ENCODE assay signal across 22 cellular contexts in genomic region chr13:74153316-74153715, GRCh38. TPM values are rescaled to one million over a fixed set of nuclear protein-coding genes. Genes with fewer than 3 reads are reported as not detected.
DNase-seq lines count a peak whose midpoint lies in the region; ATAC-seq, FAIRE-seq and TF ChIP-seq lines count a peak whose summit lies in the region.
"Had no signal": no experiment of that assay in that cellular context is flagged by ENCODE, and none has a peak within 500 bp of the region (broad histone marks: within the 10 kb centered on the region; RNA-seq: fewer than 3 reads in every experiment).

No MANE protein-coding gene starts in this region.

- no TSS peak for BruUV-seq in MCF 10A (replicated peaks; lab: Mats Ljungman, UMichigan)

- H4K20me1 ChIP-seq in H1 (replicated peaks in 1 of 2; ENCODE audit: control insufficient read depth in 1 of 2, insufficient read depth in 2 of 2, low read length in 2 of 2), result no peaks in the 10 kb centered on the region

- no peak overlapping the region for H4K8ac ChIP-seq in H1 (ENCODE audit: extremely low read depth, insufficient read depth, low read length)

- H3K4me1 Mint-ChIP-seq in MCF 10A (ENCODE audit: insufficient read depth, unreplicated experiment), result peaks cover 11% of the 10 kb centered on the region

- no peak overlapping the region for H2BK120ac ChIP-seq in H1 (replicated peaks; ENCODE audit: low read depth, low read length)

- H3K4me1 ChIP-seq in breast epithelium, result no peaks in the 10 kb centered on the region
- H3K4me1 ChIP-seq in H1 (replicated peaks in 1 of 4; ENCODE audit: control insufficient read depth in 3 of 4, insufficient read depth in 4 of 4, low read length in 3 of 4), result no peaks in the 10 kb centered on the region; a peak in 1 of 7 replicates
- H3K4me1 ChIP-seq in small intestine (ENCODE audit: control insufficient read depth in 2 of 2, insufficient read depth in 1 of 2, low read depth in 1 of 2, low read length in 1 of 2), result no peaks in the 10 kb centered on the region
- H3K4me1 ChIP-seq: Caco-2, Peyer's patch had no signal

- H3K9me3 ChIP-seq in breast epithelium (no peaks in the 10 kb centered on the region), H1 (ENCODE audit: insufficient read depth in 2 of 2, low read depth in 1 of 2, low read length in 1 of 2) (no peaks in the 10 kb centered on the region), small intestine (ENCODE audit: control insufficient read depth, low read depth) (no peaks in the 10 kb centered on the region)
- H3K9me3 ChIP-seq: Caco-2, Peyer's patch, SK-N-SH had no signal

- no peak for TF ChIP-seq EP300 in H1 (IDR thresholded peaks at IDR 0.05; ENCODE audit: borderline replicate concordance in 1 of 2, low read depth in 2 of 2, low read length in 2 of 2)

- no peak overlapping the region for H2BK15ac ChIP-seq in H1 (ENCODE audit: low read length)

- H3K14ac ChIP-seq in H1 (ENCODE audit: insufficient read length), result no peak overlapping the region

- H3K4me3 Mint-ChIP-seq in MCF 10A (ENCODE audit: unreplicated experiment), result no peak overlapping the region
- H3K4me3 Mint-ChIP-seq: HFFc6 had no signal

- no peaks in the 10 kb centered on the region for H3K79me2 ChIP-seq in H1 (ENCODE audit: control insufficient read depth in 1 of 2, insufficient read depth in 2 of 2, low read length in 2 of 2)

- H4K91ac ChIP-seq in H1 (replicated peaks; ENCODE audit: insufficient read length, low read length), result no peak overlapping the region

- 0 out of 2 replicates have a peak overlapping the region, but pooled peaks have one; percentile 64 for H2AFZ ChIP-seq in H1 (ENCODE audit: low read length)

- H3K27me3 Mint-ChIP-seq in MCF 10A (ENCODE audit: insufficient read depth, unreplicated experiment), result no peaks in the 10 kb centered on the region

- H3K27ac ChIP-seq in breast epithelium (no peak overlapping the region), H1 (ENCODE audit: low read depth, low read length) (no peak overlapping the region), small intestine (ENCODE audit: low read depth in 1 of 2, low read length in 1 of 2) (no peak overlapping the region)
- H3K27ac ChIP-seq: HL-60, Peyer's patch had no signal

- WGBS in H1 (ENCODE audit: extremely low coverage in 1 of 2, insufficient coverage in 1 of 2, insufficient read length in 1 of 2, insufficient replicate concordance in 2 of 2, low coverage in 1 of 2, low lambda C conversion rate in 2 of 2, missing lambda C conversion rate in 1 of 2), 2 experiments, result 94% methylated on average over 2 of the region's 2 CpGs; no CpG with 5 or more reads in 1 of the 2 experiments
- 37 to 81% (median 62%) methylated on average over 2 of the region's 2 CpGs for WGBS in small intestine, 3 donors

- no peak overlapping the region for H3K27ac Mint-ChIP-seq in MCF 10A (ENCODE audit: low read depth, unreplicated experiment)
- H3K27ac Mint-ChIP-seq: HFFc6 had no signal

- no peak overlapping the region for H2BK20ac ChIP-seq in H1 (ENCODE audit: low read length)

- POLR2A ChIA-PET in MCF 10A (lab: Yijun Ruan, JAX) (interaction anchor here (0.7 kb wide), 1 partner anchor 19 kb away, joined by 3 read pairs; no protein-coding TSS in a partner anchor), H1 (lab: Charles Lee; ENCODE audit: partially characterized antibody) (no interaction called here)

- H3K23ac ChIP-seq in H1 (ENCODE audit: insufficient read length), result no peak overlapping the region

- H3K36me3 Mint-ChIP-seq in MCF 10A (ENCODE audit: insufficient read depth, unreplicated experiment), result no peaks in the 10 kb centered on the region

- no peak overlapping the region for H3K56ac ChIP-seq in H1 (replicated peaks; ENCODE audit: insufficient read length, low read depth, low read length)

- H2BK12ac ChIP-seq in H1 (ENCODE audit: low read depth, low read length), result no peak overlapping the region

- no peak overlapping the region for H4K5ac ChIP-seq in H1 (ENCODE audit: insufficient read length, low read depth, low read length)

- H3K4me3 ChIP-seq in breast epithelium, result no peak overlapping the region
- no peak overlapping the region for H3K4me3 ChIP-seq in H1 (ENCODE audit: extremely low read depth in 1 of 4, insufficient read depth in 2 of 4, low read depth in 3 of 4, low read length in 4 of 4)
- no peak overlapping the region for H3K4me3 ChIP-seq in small intestine (ENCODE audit: low read depth in 1 of 2, low read length in 2 of 2)
- H3K4me3 ChIP-seq: GM12878, Peyer's patch had no signal

- no peak for TF ChIP-seq CTCF in MCF 10A (IDR thresholded peaks at IDR 0.05; ENCODE audit: unreplicated experiment)
- TF ChIP-seq CTCF in breast epithelium (IDR thresholded peaks at IDR 0.05), result no peak
- no peak for TF ChIP-seq CTCF in H1 (IDR thresholded peaks at IDR 0.05; ENCODE audit: control extremely low read depth in 1 of 3, insufficient read depth in 1 of 3, low read depth in 1 of 3, low read length in 3 of 3)

- ATAC-seq in HG03442 (IDR thresholded peaks at IDR 0.05; ENCODE audit: unreplicated experiment) (peak; percentile 37), left ventricle myocardium superior (no peak)
- ATAC-seq: GM12878 had no signal

- no peak overlapping the region for H3K18ac ChIP-seq in H1 (ENCODE audit: extremely low read depth, low read length)

- FAIRE-seq in H1 (lab: Jason Lieb, UNC), result no peak
- FAIRE-seq in small intestine (lab: Jason Lieb, UNC), result no peak
- FAIRE-seq: GM12878 had no signal

- TF ChIP-seq RAD21 in H1 (IDR thresholded peaks at IDR 0.05 in 1 of 2, conservative IDR thresholded peaks at IDR 0.05 in 1 of 2; ENCODE audit: low read depth in 2 of 2, low read length in 2 of 2), result no peak

- no peaks in the 10 kb centered on the region for H3K79me1 ChIP-seq in H1 (ENCODE audit: low read depth, low read length)

- intact Hi-C loops in MCF 10A (cut with micrococcal nuclease) (no loop called here), breast epithelium (cut with DNase I; ENCODE audit: low total_unique reads) (no loop called here), left ventricle myocardium superior (cut with micrococcal nuclease) (no loop called here)

- H3K4ac ChIP-seq in H1 (replicated peaks; ENCODE audit: insufficient read length, low read depth, low read length), result no peak overlapping the region

- H3K27me3 ChIP-seq in breast epithelium, result no peaks in the 10 kb centered on the region
- no peaks in the 10 kb centered on the region for H3K27me3 ChIP-seq in H1 (replicated peaks in 1 of 4; ENCODE audit: control insufficient read depth in 3 of 4, extremely low read depth in 1 of 4, insufficient read depth in 3 of 4, low read length in 3 of 4)
- H3K27me3 ChIP-seq in small intestine (ENCODE audit: control insufficient read depth in 2 of 2, insufficient read depth in 2 of 2, low read length in 2 of 2), result no peaks in the 10 kb centered on the region
- H3K27me3 ChIP-seq: Peyer's patch had no signal

- no peaks in the 10 kb centered on the region for H3K23me2 ChIP-seq in H1 (ENCODE audit: low read depth, low read length)

- H3K9ac ChIP-seq in H1 (replicated peaks in 1 of 4; ENCODE audit: extremely low read depth in 1 of 4, low read depth in 3 of 4, low read length in 3 of 4), result no peak overlapping the region
- H3K9ac ChIP-seq: SK-N-SH had no signal

- no peaks in the 10 kb centered on the region for H3K9me3 Mint-ChIP-seq in MCF 10A (ENCODE audit: unreplicated experiment)
- H3K9me3 Mint-ChIP-seq: HFFc6 had no signal

- peak; percentile 13 for DNase-seq in MCF 10A (ENCODE audit: unreplicated experiment)
- DNase-seq in breast epithelium (ENCODE audit: low spot score in 2 of 2), result no peak
- DNase-seq in H1 (ENCODE audit: low read depth in 1 of 2, low spot score in 2 of 2), result no peak
- peak; percentile 12 for DNase-seq in small intestine
- no peak for DNase-seq in NCI-H2029 treated with DMSO at 0.1 percent for 48 hours (lab: John Stamatoyannopoulos, UW)
- no peak for DNase-seq in SW480 (ENCODE audit: low spot score)
- DNase-seq in left ventricle myocardium superior, result no peak
- DNase-seq: AML-193, Caco-2, GOT3, HFFc6, KG1, NCI-H1105 treated with DMSO at 0.1 percent for 48 hours, NCI-H187 treated with DMSO at 0.1 percent for 48 hours, NCI-H2171, NCI-H82, Peyer's patch, Right ventricle myocardium superior, SK-N-SH had no signal

- H3K36me3 ChIP-seq in breast epithelium (no peaks in the 10 kb centered on the region), H1 (ENCODE audit: control insufficient read depth in 2 of 4, insufficient read depth in 4 of 4, low read length in 3 of 4) (no peaks in the 10 kb centered on the region), small intestine (ENCODE audit: control insufficient read depth in 2 of 2, insufficient read depth in 2 of 2, low read length in 2 of 2) (no peaks in the 10 kb centered on the region)
- H3K36me3 ChIP-seq: Peyer's patch had no signal

- no peak overlapping the region for H2BK5ac ChIP-seq in H1 (ENCODE audit: low read depth, low read length)

- CTCF ChIA-PET in MCF 10A (lab: Yijun Ruan, JAX), result interaction anchor here (0.7 to 2.0 kb wide), 3 partner anchors 11 to 133 kb away, joined by 3 to 5 read pairs (median 4); no protein-coding TSS in a partner anchor
- CTCF ChIA-PET in H1 (lab: Charles Lee; ENCODE audit: partially characterized antibody), result interaction anchor here (1.9 kb wide), 1 partner anchor 13 kb away, joined by 5 read pairs; no protein-coding TSS in a partner anchor

- TF ChIP-seq POLR2A in breast epithelium (IDR thresholded peaks at IDR 0.05) (no peak), H1 (IDR thresholded peaks at IDR 0.05; ENCODE audit: control extremely low read depth in 1 of 2, low read depth in 2 of 2, low read length in 2 of 2) (no peak)

- H2AK5ac ChIP-seq in H1 (ENCODE audit: low read depth, low read length), result no peak overlapping the region

- H3K4me2 ChIP-seq in H1 (ENCODE audit: insufficient read depth in 1 of 2, low read depth in 2 of 2, low read length in 2 of 2), result no peak overlapping the region
- H3K4me2 ChIP-seq: SK-N-SH had no signal

TF ChIP-seq in H1, 55 proteins besides CTCF, POLR2A, EP300 and RAD21 (continues in another document):
- TF ChIP-seq SIRT6 (IDR thresholded peaks at IDR 0.05; ENCODE audit: low read length) (no peak), TBP (IDR thresholded peaks at IDR 0.05; ENCODE audit: low read depth, low read length) (no peak), CTBP2 (IDR thresholded peaks at IDR 0.05; ENCODE audit: borderline replicate concordance, insufficient read depth, insufficient read length, low read length) (no peak), CBX8 (IDR thresholded peaks at IDR 0.05; ENCODE audit: borderline replicate concordance, low read depth, low read length) (no peak)

RNA-seq across cellular contexts. Expression of gene KLF12, which starts 19.1 kb away (rescaled TPM):
- total RNA-seq in MCF 10A (2022) (7.2 and 10.0 TPM in 2 replicates), breast epithelium (10 to 100 TPM in 1 of 3 donors, 1 to 10 TPM in 2; 8.5 to 13.6 (median 9.8) TPM), left ventricle myocardium superior (17.4 TPM)
- total RNA-seq in H1 (2021; fragmentation: NEBNext Ultra II Directional; extraction: Animal tissue kit (Norgen Biotek cat#: 25700)), result 11.8 and 12.1 TPM in 2 replicates
- polyA plus RNA-seq in H1 (2011; rRNA removed) (6.1 and 6.6 TPM in 2 replicates), small intestine (1 to 10 TPM in 1 of 3 donors, under 1 TPM in 2; 0.45 to 1.0 (median 0.54) TPM)
- 3.1 TPM for polyA plus RNA-seq in H1 (2011; cell fraction: cytosol; rRNA removed)
- polyA plus RNA-seq in H1 (2011; cell fraction: nucleus; rRNA removed), result 10.6 TPM
- polyA plus RNA-seq in H1 (2012, experiment 1 of 2), result 2.7 to 3.8 TPM (median 3.3 TPM) in 4 replicates
- 0.35 TPM for polyA plus RNA-seq in H1 (2012, experiment 2 of 2)
- 4.4 TPM for polyA plus RNA-seq in H1 (2013, experiment 1 of 2)
- polyA plus RNA-seq in H1 (2013, experiment 2 of 2), result 4.1 TPM
- 59.2 and 68.5 TPM in 2 replicates for polyA minus RNA-seq in H1 (2011; rRNA and poly(A)+ RNA removed)
- polyA minus RNA-seq in H1 (2011; cell fraction: cytosol; rRNA and poly(A)+ RNA removed), result 7.3 TPM
- 54.9 TPM for polyA minus RNA-seq in H1 (2011; cell fraction: nucleus; rRNA and poly(A)+ RNA removed)

Comparison
In these comparisons a context has a peak if more than half of its experiments do, and no peak if none do; other contexts are left out.
1. DNase-seq: peak in MCF 10A (single experiment) and small intestine (single experiment); none in breast epithelium (0 of 2), H1 (0 of 2), NCI-H2029 treated with DMSO at 0.1 percent for 48 hours (single experiment), SW480 (single experiment) and left ventricle myocardium superior (single experiment).